ENCODE assay signal across 23 cellular contexts in genomic region chr12:119911147-119911546, GRCh38. TPM values are rescaled to one million over a fixed set of nuclear protein-coding genes. Genes with fewer than 3 reads are reported as not detected.
DNase-seq lines count a peak whose midpoint lies in the region; ATAC-seq, FAIRE-seq and TF ChIP-seq lines count a peak whose summit lies in the region.
"Had no signal": no experiment of that assay in that cellular context is flagged by ENCODE, and none has a peak within 500 bp of the region (broad histone marks: within the 10 kb centered on the region; RNA-seq: fewer than 3 reads in every experiment).

No MANE protein-coding gene starts in this region.

- no peak for TF ChIP-seq CTCF in fibroblast of pulmonary artery (IDR thresholded peaks at IDR 0.05; ENCODE audit: low read length, missing control alignments)

- no peaks in the 10 kb centered on the region for H3K4me1 Mint-ChIP-seq in activated CD4-positive, alpha-beta memory T cell treated with anti-CD3 and anti-CD28 coated beads, Interleukin-2, amount 10 ng/mL, durations not matched to agents 7 days and 5 days
- H3K4me1 Mint-ChIP-seq: activated CD4-positive, alpha-beta T cell treated with anti-CD3 and anti-CD28 coated beads, Interleukin-2, amount 10 ng/mL, durations not matched to agents 24 days and 14 days; CD8-positive, alpha-beta memory T cell; naive thymus-derived CD4-positive, alpha-beta T cell had no signal

- H3K27ac Mint-ChIP-seq in activated CD4-positive, alpha-beta memory T cell treated with anti-CD3 and anti-CD28 coated beads, Interleukin-2, amount 10 ng/mL, durations not matched to agents 7 days and 5 days, result no peak overlapping the region
- H3K27ac Mint-ChIP-seq: activated CD4-positive, alpha-beta T cell treated with anti-CD3 and anti-CD28 coated beads, Interleukin-2, amount 10 ng/mL, durations not matched to agents 24 days and 14 days; activated naive CD4-positive, alpha-beta T cell treated with anti-CD3 and anti-CD28 coated beads, Interleukin-2, amount 50 U/mL, for 72 hours; CD8-positive, alpha-beta memory T cell; naive thymus-derived CD4-positive, alpha-beta T cell; type B pancreatic cell had no signal

- no peak overlapping the region for H2AFZ ChIP-seq in GM23248

- WGBS in GM23248 (ENCODE audit: low coverage in 1 of 2, low lambda C conversion rate in 2 of 2, missing lambda C conversion rate in 2 of 2), 2 experiments, result 43 to 51% methylated on average over 3 of the region's 3 CpGs

- FAIRE-seq in urothelium cell line (lab: Jason Lieb, UNC), result no peak
- FAIRE-seq: A204.1 had no signal

- H3K27me3 ChIP-seq in GM23248 (replicated peaks; ENCODE audit: insufficient read depth), result no peaks in the 10 kb centered on the region

- H3K4me1 ChIP-seq in GM23248 (ENCODE audit: insufficient read depth), result no peaks in the 10 kb centered on the region; the same call in 1 of the 2 replicates
- H3K4me1 ChIP-seq: foreskin keratinocyte, HAP-1 had no signal

- no peaks in the 10 kb centered on the region for H3K9me2 ChIP-seq in GM23248 (ENCODE audit: insufficient read depth)

- in situ Hi-C loops in GM23248 (cut with MboI), result no loop called here

- H3K27me3 Mint-ChIP-seq in activated CD4-positive, alpha-beta memory T cell treated with anti-CD3 and anti-CD28 coated beads, Interleukin-2, amount 10 ng/mL, durations not matched to agents 7 days and 5 days, result peaks cover 9% of the 10 kb centered on the region
- H3K27me3 Mint-ChIP-seq: type B pancreatic cell had no signal

- DNase-seq in A172 (ENCODE audit: low spot score) (peak; percentile 4), GM23248 (peak; percentile 46), fibroblast of pulmonary artery (ENCODE audit: low read depth) (peak; percentile 7), urothelium cell line (ENCODE audit: low spot score) (no peak), NCI-H345 treated with DMSO at 0.1 percent for 48 hours (lab: John Stamatoyannopoulos, UW; ENCODE audit: unreplicated experiment) (no peak)
- DNase-seq in activated CD4-positive, alpha-beta memory T cell treated with anti-CD3 and anti-CD28 coated beads, Interleukin-2, amount 10 ng/mL, durations not matched to agents 7 days and 5 days, result no peak
- DNase-seq: activated CD4-positive, alpha-beta T cell treated with anti-CD3 and anti-CD28 coated beads, Interleukin-2, amount 10 ng/mL, durations not matched to agents 24 days and 14 days; activated T-cell treated with anti-CD3 and anti-CD28 coated beads, Interleukin-2, amount 50 U/mL, for 1 hour; CD8-positive, alpha-beta memory T cell; effector CD8-positive, alpha-beta T cell; foreskin keratinocyte; GF-D8; MM.1S; naive thymus-derived CD4-positive, alpha-beta T cell; NCI-H1930; NCI-H524; stimulated activated naive CD4-positive, alpha-beta T cell had no signal

- POLR2A ChIA-PET in activated CD4-positive, alpha-beta memory T cell treated with anti-CD3 and anti-CD28 coated beads, Interleukin-2, amount 10 ng/mL, durations not matched to agents 7 days and 5 days (lab: Charles Lee), result interaction anchor here (0.9 kb wide), 1 partner anchor 231 kb away, joined by 3 read pairs; no protein-coding TSS in a partner anchor

- peaks cover 4% of the 10 kb centered on the region; the same call in 1 of the 2 replicates for H3F3A ChIP-seq in GM23248 (ENCODE audit: insufficient read depth)

- H3K79me2 ChIP-seq in GM23248 (ENCODE audit: insufficient read depth), result no peaks in the 10 kb centered on the region

- H3K4me3 Mint-ChIP-seq in activated CD4-positive, alpha-beta memory T cell treated with anti-CD3 and anti-CD28 coated beads, Interleukin-2, amount 10 ng/mL, durations not matched to agents 7 days and 5 days, result no peak overlapping the region
- H3K4me3 Mint-ChIP-seq: activated CD4-positive, alpha-beta T cell treated with anti-CD3 and anti-CD28 coated beads, Interleukin-2, amount 10 ng/mL, durations not matched to agents 24 days and 14 days; CD8-positive, alpha-beta memory T cell; naive thymus-derived CD4-positive, alpha-beta T cell; type B pancreatic cell had no signal

- no peaks in the 10 kb centered on the region for H3K36me3 Mint-ChIP-seq in activated CD4-positive, alpha-beta memory T cell treated with anti-CD3 and anti-CD28 coated beads, Interleukin-2, amount 10 ng/mL, durations not matched to agents 7 days and 5 days (ENCODE audit: low read depth)
- H3K36me3 Mint-ChIP-seq: activated naive CD4-positive, alpha-beta T cell treated with anti-CD3 and anti-CD28 coated beads, Interleukin-2, amount 50 U/mL, for 72 hours; CD8-positive, alpha-beta memory T cell; naive thymus-derived CD4-positive, alpha-beta T cell; type B pancreatic cell had no signal

- H3K4me3 ChIP-seq in GM23248 (no peak overlapping the region), fibroblast of pulmonary artery (replicated peaks; ENCODE audit: low read depth, low read length) (no peak overlapping the region)
- H3K4me3 ChIP-seq: HAP-1 had no signal

- H3K9me3 Mint-ChIP-seq in activated CD4-positive, alpha-beta memory T cell treated with anti-CD3 and anti-CD28 coated beads, Interleukin-2, amount 10 ng/mL, durations not matched to agents 7 days and 5 days, result no peaks in the 10 kb centered on the region
- H3K9me3 Mint-ChIP-seq: activated CD4-positive, alpha-beta T cell treated with anti-CD3 and anti-CD28 coated beads, Interleukin-2, amount 10 ng/mL, durations not matched to agents 24 days and 14 days; activated naive CD4-positive, alpha-beta T cell treated with anti-CD3 and anti-CD28 coated beads, Interleukin-2, amount 50 U/mL, for 72 hours; CD8-positive, alpha-beta memory T cell; naive thymus-derived CD4-positive, alpha-beta T cell; type B pancreatic cell had no signal

- H3K9me3 ChIP-seq in GM23248 (ENCODE audit: low read depth), result no peaks in the 10 kb centered on the region
- H3K9me3 ChIP-seq: HAP-1 had no signal

- H3K27ac ChIP-seq in GM23248, result no peak overlapping the region
- H3K27ac ChIP-seq: foreskin keratinocyte had no signal

- no peak overlapping the region for H3K9ac ChIP-seq in GM23248

- H3K4me2 ChIP-seq in GM23248 (ENCODE audit: unreplicated experiment), result no peak overlapping the region

- ATAC-seq in SK-N-SH treated with all-trans-retinoic acid at 6 μM for 48 hours (peak; percentile 58), HG02623 (IDR thresholded peaks at IDR 0.05; ENCODE audit: unreplicated experiment) (no peak)
- ATAC-seq: activated naive CD4-positive, alpha-beta T cell treated with anti-CD3 and anti-CD28 coated beads, Interleukin-2, amount 50 U/mL, for 72 hours; foreskin keratinocyte; naive thymus-derived CD4-positive, alpha-beta T cell had no signal

- no peaks in the 10 kb centered on the region for H4K20me1 ChIP-seq in GM23248 (ENCODE audit: insufficient read depth)

- H3K36me3 ChIP-seq in GM23248 (ENCODE audit: low read depth), result no peaks in the 10 kb centered on the region
- H3K36me3 ChIP-seq: HAP-1 had no signal

- CTCF ChIA-PET in activated CD4-positive, alpha-beta memory T cell treated with anti-CD3 and anti-CD28 coated beads, Interleukin-2, amount 10 ng/mL, durations not matched to agents 7 days and 5 days (lab: Charles Lee), result no interaction called here

TF ChIP-seq in SK-N-SH treated with all-trans-retinoic acid at 6 μM for 48 hours, 23 proteins besides CTCF, POLR2A, EP300 and RAD21:
- TF ChIP-seq ESRRG (CRISPR knock-in tag; IDR thresholded peaks at IDR 0.05), result no peak
- TF ChIP-seq ISL1 (CRISPR knock-in tag; IDR thresholded peaks at IDR 0.05), result no peak
- no peak for TF ChIP-seq CSDC2 (CRISPR knock-in tag; IDR thresholded peaks at IDR 0.05)
- TF ChIP-seq, protein P1, sequence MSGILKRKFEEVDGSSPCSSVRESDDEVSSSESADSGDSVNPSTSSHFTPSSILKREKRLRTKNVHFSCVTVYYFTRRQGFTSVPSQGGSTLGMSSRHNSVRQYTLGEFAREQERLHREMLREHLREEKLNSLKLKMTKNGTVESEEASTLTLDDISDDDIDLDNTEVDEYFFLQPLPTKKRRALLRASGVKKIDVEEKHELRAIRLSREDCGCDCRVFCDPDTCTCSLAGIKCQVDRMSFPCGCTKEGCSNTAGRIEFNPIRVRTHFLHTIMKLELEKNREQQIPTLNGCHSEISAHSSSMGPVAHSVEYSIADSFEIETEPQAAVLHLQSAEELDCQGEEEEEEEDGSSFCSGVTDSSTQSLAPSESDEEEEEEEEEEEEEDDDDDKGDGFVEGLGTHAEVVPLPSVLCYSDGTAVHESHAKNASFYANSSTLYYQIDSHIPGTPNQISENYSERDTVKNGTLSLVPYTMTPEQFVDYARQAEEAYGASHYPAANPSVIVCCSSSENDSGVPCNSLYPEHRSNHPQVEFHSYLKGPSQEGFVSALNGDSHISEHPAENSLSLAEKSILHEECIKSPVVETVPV (CRISPR knock-in tag; IDR thresholded peaks at IDR 0.05), result no peak
- no peak for TF ChIP-seq ZFP3 (CRISPR knock-in tag; IDR thresholded peaks at IDR 0.05)
- no peak for TF ChIP-seq RARB (CRISPR knock-in tag; IDR thresholded peaks at IDR 0.05)

RNA-seq across cellular contexts. Expression of gene CIT, which starts 34.0 kb away (rescaled TPM):
- total RNA-seq in A172 (2014; rRNA removed; shearing (Covaris generic)), result 25.2 and 34.4 TPM in 2 replicates
- 6.8 and 15.9 TPM in 2 replicates for total RNA-seq in GM23248 (2014; rRNA removed; shearing (Covaris generic))
- 3.5 and 4.3 TPM in 2 replicates for polyA plus RNA-seq in GM23248 (2016; fragmentation: Nextera tagmentation; extraction: Ambion mirVana)
- 100 to 1,000 TPM in 1 of 2 experiments, 10 to 100 TPM in 1; 92.8 to 100 TPM for total RNA-seq in activated CD4-positive, alpha-beta memory T cell treated with anti-CD3 and anti-CD28 coated beads, Interleukin-2, amount 10 ng/mL, durations not matched to agents 7 days and 5 days

Comparison
In these comparisons a context has a peak if more than half of its experiments do, and no peak if none do; other contexts are left out.
1. DNase-seq: peak in A172 (single experiment), GM23248 (single experiment) and fibroblast of pulmonary artery (single experiment); none in urothelium cell line (single experiment), activated CD4-positive, alpha-beta memory T cell treated with anti-CD3 and anti-CD28 coated beads, Interleukin-2, amount 10 ng/mL, durations not matched to agents 7 days and 5 days (single experiment) and NCI-H345 treated with DMSO at 0.1 percent for 48 hours (single experiment).